18 cellular contexts compared by ENCODE assay signal in the genomic region with DNA sequence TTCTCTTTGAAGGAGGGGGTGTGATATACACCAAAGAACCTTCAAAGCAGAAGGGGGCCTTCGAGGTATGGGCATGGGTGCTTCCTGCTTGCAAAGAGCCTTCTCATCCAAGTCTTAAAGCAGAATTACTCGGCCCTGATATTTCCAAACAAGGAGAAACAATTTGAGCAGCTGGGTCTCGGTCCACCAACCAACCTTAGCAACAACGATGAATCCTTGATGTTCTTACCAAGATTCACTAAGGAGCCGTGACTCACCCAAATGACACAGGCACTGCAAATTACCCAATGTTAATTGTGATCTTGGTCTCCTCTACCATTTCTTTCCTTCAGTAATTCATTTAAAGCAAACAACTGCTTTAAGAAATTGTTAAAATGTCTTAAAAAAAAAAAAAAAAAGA. TPM values are rescaled to one million over a fixed set of nuclear protein-coding genes. Genes with fewer than 3 reads are reported as not detected.
A peak's percentile ranks its signal among the peaks of the same experiment; 100 is the strongest.
DNase-seq lines count a peak whose midpoint lies in the region; ATAC-seq and TF ChIP-seq lines count a peak whose summit lies in the region.
"Had no signal": no experiment of that assay in that cellular context is flagged by ENCODE, and none has a peak within 500 bp of the region (broad histone marks: within the 10 kb centered on the region; RNA-seq: fewer than 3 reads in every experiment).

No MANE protein-coding gene starts in this region.

- H3K27ac ChIP-seq in mesenchymal stem cell (ENCODE audit: low read length, poor library complexity, severe bottlenecking) = peak overlapping the region; percentile 10
- H3K27ac ChIP-seq: adrenal gland, coronary artery, esophagus muscularis mucosa, parathyroid adenoma, PC-9, upper lobe of left lung had no signal

- H3K4ac ChIP-seq in mesenchymal stem cell (ENCODE audit: low read depth in 1 of 2, low read length in 2 of 2) = no peak overlapping the region

- no peaks in the 10 kb centered on the region for H3K36me3 ChIP-seq in mesenchymal stem cell (ENCODE audit: control insufficient read depth in 1 of 2, insufficient read depth in 2 of 2, low read depth in 1 of 2, low read length in 2 of 2)
- H3K36me3 ChIP-seq: adrenal gland, esophagus muscularis mucosa, upper lobe of left lung had no signal

- ATAC-seq in HG02840 (IDR thresholded peaks at IDR 0.05; ENCODE audit: low FRiP score, unreplicated experiment) (no peak), GM18498 (IDR thresholded peaks at IDR 0.05; ENCODE audit: unreplicated experiment) (no peak)
- ATAC-seq: activated CD8-positive, alpha-beta T cell treated with anti-CD3 and anti-CD28 coated beads for 36 hours; stimulated activated naive CD8-positive, alpha-beta T cell treated with anti-CD3 and anti-CD28 coated beads, Interleukin-15, Interleukin-2, amounts not matched to agents 100 U/mL and 50 U/mL, for 24 hours had no signal

- no peak overlapping the region for H2BK5ac ChIP-seq in mesenchymal stem cell (ENCODE audit: low read depth, low read length, poor library complexity, severe bottlenecking)

- H3K79me1 ChIP-seq in mesenchymal stem cell (replicated peaks; ENCODE audit: low read length, poor library complexity, severe bottlenecking) = no peaks in the 10 kb centered on the region

- TF ChIP-seq CTCF in AG10803 (conservative IDR thresholded peaks at IDR 0.05; ENCODE audit: low read length) = no peak

- no peak overlapping the region for H3K4me2 ChIP-seq in mesenchymal stem cell (ENCODE audit: low read length, poor library complexity, severe bottlenecking)
- H3K4me2 ChIP-seq: PC-9 had no signal

- H3K4me1 ChIP-seq in mesenchymal stem cell (ENCODE audit: control insufficient read depth, insufficient read depth, low read depth, low read length) = no peaks in the 10 kb centered on the region
- H3K4me1 ChIP-seq: adrenal gland, esophagus muscularis mucosa, parathyroid adenoma had no signal

- H4K91ac ChIP-seq in mesenchymal stem cell (ENCODE audit: low read length) = no peak overlapping the region

- no peaks in the 10 kb centered on the region for H3K9me3 ChIP-seq in mesenchymal stem cell (ENCODE audit: control insufficient read depth, low read length)
- H3K9me3 ChIP-seq: adrenal gland, esophagus muscularis mucosa, upper lobe of left lung had no signal

- H4K8ac ChIP-seq in mesenchymal stem cell (ENCODE audit: low read length) = no peak overlapping the region

- no peak overlapping the region for H2BK15ac ChIP-seq in mesenchymal stem cell (ENCODE audit: low read depth, poor library complexity, severe bottlenecking)

- H3K4me3 ChIP-seq in AG10803 (ENCODE audit: low read length) (no peak overlapping the region), mesenchymal stem cell (ENCODE audit: insufficient read depth in 1 of 2, low read depth in 1 of 2, low read length in 2 of 2) (no peak overlapping the region)
- H3K4me3 ChIP-seq: adrenal gland, coronary artery, esophagus muscularis mucosa, PC-9, upper lobe of left lung had no signal

- H3K9ac ChIP-seq in mesenchymal stem cell (ENCODE audit: low read length) = no peak overlapping the region
- H3K9ac ChIP-seq: parathyroid adenoma had no signal

- no peak overlapping the region for H2BK120ac ChIP-seq in mesenchymal stem cell (ENCODE audit: low read depth, low read length)

- DNase-seq in AG10803 (ENCODE audit: low read depth) (peak; percentile 80), LHCN-M2 (ENCODE audit: low read depth) (peak; percentile 91), amniotic epithelial cell (ENCODE audit: low read depth) (peak; percentile 6), mesenchymal stem cell (no peak), GOT3 (lab: John Stamatoyannopoulos, UW) (no peak)
- no peak for DNase-seq in stimulated activated CD4-positive, alpha-beta T cell treated with anti-CD3 and anti-CD28 coated beads, Interleukin-4, amount 100 ng/mL, for 4 hours
- DNase-seq: activated CD8-positive, alpha-beta T cell treated with anti-CD3 and anti-CD28 coated beads for 36 hours; adrenal gland; NCI-H2029 treated with DMSO at 0.1 percent for 48 hours; NCI-H510A treated with DMSO at 0.1 percent for 48 hours; PC-9; stimulated activated naive CD8-positive, alpha-beta T cell treated with anti-CD3 and anti-CD28 coated beads, Interleukin-15, Interleukin-2, amounts not matched to agents 100 U/mL and 50 U/mL, for 24 hours; upper lobe of left lung had no signal

- H2AFZ ChIP-seq in mesenchymal stem cell (ENCODE audit: low read depth, low read length) = no peak overlapping the region
- H2AFZ ChIP-seq: parathyroid adenoma, PC-9 had no signal

- WGBS in mesenchymal stem cell = 72% methylated on average over 5 of the region's 5 CpGs

- no peak overlapping the region for H2AK5ac ChIP-seq in mesenchymal stem cell (ENCODE audit: low read length, severe bottlenecking)

- no peak overlapping the region for H3K23ac ChIP-seq in mesenchymal stem cell (ENCODE audit: low read length in 2 of 2)

- H3K18ac ChIP-seq in mesenchymal stem cell (ENCODE audit: low read depth in 1 of 2, low read length in 2 of 2) = no peak overlapping the region

- no peak overlapping the region for H3K14ac ChIP-seq in mesenchymal stem cell (ENCODE audit: low read length in 2 of 2)

- H2BK12ac ChIP-seq in mesenchymal stem cell (ENCODE audit: low read length in 2 of 2) = no peak overlapping the region

- peaks cover 15 to 28% of the 10 kb centered on the region in 2 experiments for H3K27me3 ChIP-seq in mesenchymal stem cell (ENCODE audit: control insufficient read depth in 1 of 2, insufficient read depth in 1 of 2, low read length in 2 of 2)
- H3K27me3 ChIP-seq: adrenal gland, esophagus muscularis mucosa, upper lobe of left lung had no signal

RNA-seq across cellular contexts. Expression of a gene that starts 7.7 kb away (rescaled TPM):
- 23.7 and 30.7 TPM in 2 replicates for total RNA-seq in LHCN-M2 (2014; rRNA removed)
- polyA plus RNA-seq in LHCN-M2 (2012) = 9.3 TPM
- 1.1 TPM for polyA plus RNA-seq in mesenchymal stem cell (2013, experiment 1 of 2)
- 1.3 TPM for polyA plus RNA-seq in mesenchymal stem cell (2013, experiment 2 of 2)

RNA-seq across cellular contexts. Expression of a gene that starts 41.2 kb away (rescaled TPM):
- total RNA-seq in LHCN-M2 (2014; rRNA removed) = 22.3 and 28.6 TPM in 2 replicates
- polyA plus RNA-seq in LHCN-M2 (2012) = 24.2 TPM
- 39.8 TPM for polyA plus RNA-seq in mesenchymal stem cell (2013, experiment 1 of 2)
- 41.2 TPM for polyA plus RNA-seq in mesenchymal stem cell (2013, experiment 2 of 2)

Comparison
In these comparisons a context has a peak if more than half of its experiments do, and no peak if none do; other contexts are left out.
1. DNase-seq: peak in AG10803 (single experiment), LHCN-M2 (single experiment) and amniotic epithelial cell (single experiment); none in mesenchymal stem cell (single experiment), GOT3 (single experiment) and stimulated activated CD4-positive, alpha-beta T cell treated with anti-CD3 and anti-CD28 coated beads, Interleukin-4, amount 100 ng/mL, for 4 hours (0 of 2).